In genomic region chr9:10651012-10651411, GRCh38 we compare ENCODE assay signal across 26 cellular contexts. TPM values are rescaled to one million over a fixed set of nuclear protein-coding genes. Genes with fewer than 3 reads are reported as not detected.
"Had no signal": no experiment of that assay in that cellular context is flagged by ENCODE, and none has a peak within 500 bp of the region (broad histone marks: within the 10 kb centered on the region; RNA-seq: fewer than 3 reads in every experiment).

No MANE protein-coding gene starts in this region.

- H3K4me3 ChIP-seq: ovary, psoas muscle, right lobe of liver, sigmoid colon, suprapubic skin, testis, tibial artery, transverse colon, vagina had no signal

- H3K4me1 ChIP-seq: parathyroid adenoma, psoas muscle, right lobe of liver, sigmoid colon, suprapubic skin, testis, tibial artery, transverse colon, vagina had no signal

- H3K36me3 ChIP-seq: ovary, right lobe of liver, sigmoid colon, suprapubic skin, tibial artery, transverse colon, vagina had no signal

- ATAC-seq: naive thymus-derived CD8-positive, alpha-beta T cell; natural killer cell treated with Interleukin-12 subunit alpha and Interleukin-12 subunit beta and Interleukin-15 and Interleukin-18, amount 100 ng/mL, for 72 hours; psoas muscle; right cardiac atrium; stimulated activated memory B cell treated with anti-CD40 and anti-IgM and Interleukin-4, amounts not matched to agents 10 μg/mL and 1 μg/mL and 100 μg/mL, for 72 hours; stimulated activated naive CD8-positive, alpha-beta T cell treated with anti-CD3 and anti-CD28 coated beads, Interleukin-15, amount 100 ng/mL, for 72 hours had no signal

- H3K27ac ChIP-seq: ovary, parathyroid adenoma, psoas muscle, right lobe of liver, sigmoid colon, suprapubic skin, testis, tibial artery, transverse colon, vagina had no signal

- H3K27me3 ChIP-seq: ovary, right lobe of liver, sigmoid colon, suprapubic skin, testis, tibial artery, transverse colon, vagina had no signal

- DNase-seq: naive thymus-derived CD8-positive, alpha-beta T cell; nephron progenitor cell; occipital lobe; ovary; psoas muscle; right cardiac atrium; right lobe of liver; sigmoid colon; small intestine; stimulated activated CD4-positive, alpha-beta T cell treated with anti-CD3 and anti-CD28 coated beads, Interleukin-12 subunit alpha, Interleukin-12 subunit beta, amount 100 ng/mL, for 4 hours; stimulated activated CD4-positive, alpha-beta T cell treated with anti-CD3 and anti-CD28 coated beads, Interleukin-1b, Interleukin-23, amount 100 ng/mL, for 48 hours; stimulated activated CD4-positive, alpha-beta T cell treated with anti-CD3 and anti-CD28 coated beads, Interleukin-4, amount 100 ng/mL, for 1 hour; stimulated activated CD4-positive, alpha-beta T cell treated with anti-CD3 and anti-CD28 coated beads, Interleukin-4, amount 100 ng/mL, for 4 hours; stimulated activated CD8-positive, alpha-beta memory T cell treated with anti-CD3 and anti-CD28 coated beads, Interleukin-4, amount 100 ng/mL, for 48 hours; stimulated activated naive CD4-positive, alpha-beta T cell; stimulated activated naive CD8-positive, alpha-beta T cell treated with anti-CD3 and anti-CD28 coated beads, Interleukin-15, amount 100 ng/mL, for 72 hours; stimulated activated naive CD8-positive, alpha-beta T cell treated with anti-CD3 and anti-CD28 coated beads, Interleukin-15, Interleukin-2, amounts not matched to agents 100 U/mL and 50 U/mL, for 24 hours; substantia nigra; testis; tibial artery; transverse colon had no signal

- H2AFZ ChIP-seq: parathyroid adenoma had no signal

- H3K9me3 ChIP-seq: ovary, right lobe of liver, sigmoid colon, testis, vagina had no signal

- H3K9ac ChIP-seq: parathyroid adenoma had no signal

RNA-seq across cellular contexts. Expression of gene PTPRD, which starts 38.2 kb away (rescaled TPM):
- total RNA-seq: naive thymus-derived CD8-positive, alpha-beta T cell had no signal
- polyA plus RNA-seq: naive thymus-derived CD8-positive, alpha-beta T cell had no signal
